In genomic region chr17:9766970-9767369, GRCh38 we compare ENCODE assay signal across 21 cellular contexts. TPM values are rescaled to one million over a fixed set of nuclear protein-coding genes. Genes with fewer than 3 reads are reported as not detected.
A peak's percentile ranks its signal among the peaks of the same experiment; 100 is the strongest.
DNase-seq lines count a peak whose midpoint lies in the region; ATAC-seq and TF ChIP-seq lines count a peak whose summit lies in the region.
"Had no signal": no experiment of that assay in that cellular context is flagged by ENCODE, and none has a peak within 500 bp of the region (broad histone marks: within the 10 kb centered on the region; RNA-seq: fewer than 3 reads in every experiment).

No MANE protein-coding gene starts in this region.

- peaks cover 34% of the 10 kb centered on the region for H3K27me3 Mint-ChIP-seq in neural crest cell (ENCODE audit: low read depth)

- H3K9me3 Mint-ChIP-seq in neural crest cell, result no peaks in the 10 kb centered on the region
- H3K9me3 Mint-ChIP-seq: CD14-positive monocyte; CD4-positive, alpha-beta memory T cell; HFFc6 had no signal

- TF ChIP-seq POLR2A in heart left ventricle (IDR thresholded peaks at IDR 0.05) (no peak), prostate gland (IDR thresholded peaks at IDR 0.05) (no peak)

- peaks cover 0 to 37% (median 0%) of the 10 kb centered on the region in 9 donors for H3K27me3 ChIP-seq in heart left ventricle
- no peaks in the 10 kb centered on the region for H3K27me3 ChIP-seq in BLaER1
- H3K27me3 ChIP-seq in prostate gland (replicated peaks; ENCODE audit: insufficient read depth), result no peaks in the 10 kb centered on the region
- H3K27me3 ChIP-seq: BE2C had no signal

- H3K4me3 Mint-ChIP-seq in neural crest cell, result no peak overlapping the region
- H3K4me3 Mint-ChIP-seq: CD14-positive monocyte; CD4-positive, alpha-beta memory T cell; HFFc6 had no signal

- DNase-seq in heart left ventricle (peak in 3 of 5 donors; percentile 17 to 47 (median 41)), cardiac septum (ENCODE audit: low spot score) (no peak), coronary artery (ENCODE audit: low spot score) (peak; percentile 36), neural crest cell (ENCODE audit: low read depth, low spot score) (no peak), prostate gland (ENCODE audit: low spot score) (no peak), HUDEP-2 (lab: John Stamatoyannopoulos, UW; ENCODE audit: unreplicated experiment in 76 of 76) (no peak)
- DNase-seq: BE2C; CD4-positive, alpha-beta memory T cell; DMS153; DMS79; GDM1; GOT3; H7; HFFc6 had no signal

- H4K20me1 ChIP-seq in BLaER1, result no peaks in the 10 kb centered on the region

- peak overlapping the region; percentile 35 for H3K4me2 ChIP-seq in BLaER1

- peaks cover 0 to 4% (median 0%) of the 10 kb centered on the region in 12 donors for H3K4me1 ChIP-seq in heart left ventricle
- peaks cover 28% of the 10 kb centered on the region for H3K4me1 ChIP-seq in BLaER1
- no peaks in the 10 kb centered on the region for H3K4me1 ChIP-seq in prostate gland (replicated peaks)
- H3K4me1 ChIP-seq: BE2C had no signal

- ATAC-seq in heart left ventricle (peak in 2 of 4 donors; percentile 23 to 67), GM18907 (IDR thresholded peaks at IDR 0.05; ENCODE audit: unreplicated experiment) (no peak)
- ATAC-seq: HCT116, HepG2 had no signal

- TF ChIP-seq CTCF in heart left ventricle (IDR thresholded peaks at IDR 0.05) (no peak), coronary artery (IDR thresholded peaks at IDR 0.05) (no peak), neural crest cell (conservative IDR thresholded peaks at IDR 0.05) (no peak), prostate gland (IDR thresholded peaks at IDR 0.05) (no peak)

- H3K9me3 ChIP-seq in heart left ventricle (no peaks in the 10 kb centered on the region), BLaER1 (no peaks in the 10 kb centered on the region), prostate gland (no peaks in the 10 kb centered on the region)
- H3K9me3 ChIP-seq: BE2C had no signal

- H3K36me3 Mint-ChIP-seq in neural crest cell (ENCODE audit: low read depth), result no peaks in the 10 kb centered on the region
- H3K36me3 Mint-ChIP-seq: CD14-positive monocyte; CD4-positive, alpha-beta memory T cell had no signal

- peak overlapping the region; percentile 84 for H3K27ac Mint-ChIP-seq in neural crest cell (ENCODE audit: unreplicated experiment)
- H3K27ac Mint-ChIP-seq: CD4-positive, alpha-beta memory T cell; HFFc6 had no signal

- no peaks in the 10 kb centered on the region for H3K4me1 Mint-ChIP-seq in neural crest cell
- H3K4me1 Mint-ChIP-seq: CD14-positive monocyte had no signal

- peak overlapping the region in 2 of 12 donors; percentile 23 to 29 for H3K27ac ChIP-seq in heart left ventricle
- no peak overlapping the region for H3K27ac ChIP-seq in BLaER1
- H3K27ac ChIP-seq in coronary artery, result no peak overlapping the region
- no peak overlapping the region for H3K27ac ChIP-seq in prostate gland

- intact Hi-C loops in heart left ventricle (cut with DNase I), result loop anchor here in 3 of 10 donors (5.0 kb wide), 1 partner anchor 40 kb away; no protein-coding TSS in a partner anchor
- intact Hi-C loops in cardiac septum (cut with DNase I), result loop anchor here (10.0 kb wide), 1 partner anchor 192 kb away; the partner anchor contains the start of genes CFAP52 and STX8
- intact Hi-C loops in prostate gland (cut with DNase I), result no loop called here

- 28 to 50% (median 47%) methylated on average over 5 of the region's 5 CpGs for WGBS in heart left ventricle, 4 donors
- WGBS in prostate gland, result 79% methylated on average over 5 of the region's 5 CpGs

- no peak overlapping the region for H3K4me3 ChIP-seq in heart left ventricle
- no peak overlapping the region for H3K4me3 ChIP-seq in BLaER1
- no peak overlapping the region for H3K4me3 ChIP-seq in coronary artery
- no peak overlapping the region for H3K4me3 ChIP-seq in prostate gland

- H3K9ac ChIP-seq in BLaER1, result no peak overlapping the region

- H3K36me3 ChIP-seq in heart left ventricle, result no peaks in the 10 kb centered on the region
- no peaks in the 10 kb centered on the region for H3K36me3 ChIP-seq in BLaER1
- H3K36me3 ChIP-seq in prostate gland, result no peaks in the 10 kb centered on the region
- H3K36me3 ChIP-seq: BE2C had no signal

RNA-seq across cellular contexts. Expression of gene DHRS7C, which starts 24.4 kb away (rescaled TPM):
- total RNA-seq in heart left ventricle (10 to 100 TPM in 8 of 9 donors, 1 to 10 TPM in 1; 1.8 to 71.2 (median 23.4) TPM), cardiac septum (0.89 TPM), neural crest cell (not detected in 2 replicates), prostate gland (not detected)
- 10 to 100 TPM; 11.3 to 38.6 TPM for polyA plus RNA-seq in heart left ventricle
- total RNA-seq: A172; CD4-positive, alpha-beta memory T cell; Daoy; H7; HepG2; HFFc6 had no signal
- polyA plus RNA-seq: CD14-positive monocyte; CD4-positive, alpha-beta memory T cell; HepG2 had no signal

RNA-seq across cellular contexts. Expression of gene GSG1L2, which starts 54.9 kb away (rescaled TPM):
- total RNA-seq in heart left ventricle (not detected), cardiac septum (not detected), neural crest cell (not detected in 2 replicates), prostate gland (not detected)
- not detected for polyA plus RNA-seq in heart left ventricle
- total RNA-seq: A172; CD4-positive, alpha-beta memory T cell; Daoy; H7; HepG2; HFFc6 had no signal
- polyA plus RNA-seq: CD14-positive monocyte; CD4-positive, alpha-beta memory T cell; HepG2 had no signal

RNA-seq across cellular contexts. Expression of gene GLP2R, which starts 58.8 kb away (rescaled TPM):
- total RNA-seq in heart left ventricle (under 1 TPM in 6 of 9 donors, not detected in 3; 0.05 to 0.91 (median 0.15) TPM), cardiac septum (0.05 TPM), neural crest cell (not detected in 2 replicates), prostate gland (1 to 10 TPM in 1 of 2 donors, under 1 TPM in 1; 0.34 to 1.5 TPM)
- polyA plus RNA-seq in heart left ventricle, result under 1 TPM; 0.07 to 0.19 TPM
- total RNA-seq: CD4-positive, alpha-beta memory T cell; H7; HFFc6 had no signal
- polyA plus RNA-seq: CD14-positive monocyte; CD4-positive, alpha-beta memory T cell had no signal

Comparison
In these comparisons a context has a peak if more than half of its experiments do, and no peak if none do; other contexts are left out.
1. DNase-seq: peak in heart left ventricle (3 of 5) and coronary artery (single experiment); none in cardiac septum (single experiment), neural crest cell (single experiment), prostate gland (single experiment) and HUDEP-2 (0 of 76).